Comparison of ENCODE assay signal across 7 cellular contexts in genomic region chr2:218186355-218186766, GRCh38. TPM values are rescaled to one million over a fixed set of nuclear protein-coding genes. Genes with fewer than 3 reads are reported as not detected.
DNase-seq lines count a peak whose midpoint lies in the region; ATAC-seq, FAIRE-seq and TF ChIP-seq lines count a peak whose summit lies in the region.

No MANE protein-coding gene starts in this region.

- no peaks in the 10 kb centered on the region for H3K36me3 Mint-ChIP-seq in activated T-cell treated with anti-CD3 and anti-CD28 coated beads, Interleukin-2, amount 50 U/mL, for 72 hours (ENCODE audit: insufficient read depth in 2 of 2)

- peak; percentile 92 to 94 for ATAC-seq in activated T-cell treated with anti-CD3 and anti-CD28 coated beads, Interleukin-2, amount 50 U/mL, for 72 hours (replicated peaks in 1 of 2)
- ATAC-seq in stimulated activated naive CD8-positive, alpha-beta T cell treated with anti-CD3 and anti-CD28 coated beads, Interleukin-15, amount 100 ng/mL, for 72 hours = peak; percentile 91

- H3K4me1 ChIP-seq in Peyer's patch = peaks cover 0 to 6% (median 0%) of the 10 kb centered on the region in 4 donors

- H3K4me3 Mint-ChIP-seq in activated T-cell treated with anti-CD3 and anti-CD28 coated beads, Interleukin-2, amount 50 U/mL, for 72 hours = no peak overlapping the region
- peak overlapping the region in 1 of 2 donors; percentile 6 for H3K4me3 Mint-ChIP-seq in stimulated activated naive CD8-positive, alpha-beta T cell treated with anti-CD3 and anti-CD28 coated beads, Interleukin-15, amount 100 ng/mL, for 72 hours

- no peaks in the 10 kb centered on the region for H3K9me3 ChIP-seq in Peyer's patch

- peak; percentile 72 to 89 (median 84) for TF ChIP-seq CTCF in Peyer's patch (IDR thresholded peaks at IDR 0.05)

- H3K36me3 ChIP-seq in Peyer's patch = no peaks in the 10 kb centered on the region

- DNase-seq in GM12892 (ENCODE audit: insufficient read length) (peak; percentile 32), KBM-7 (peak; percentile 94), Peyer's patch (peak; percentile 72 to 89 (median 75)), fibroblast of the conjunctiva (ENCODE audit: low read depth) (peak; percentile 44), non-pigmented ciliary epithelial cell (ENCODE audit: low read depth) (peak; percentile 37)
- peak; percentile 68 for DNase-seq in activated T-cell treated with anti-CD3 and anti-CD28 coated beads, Interleukin-2, amount 50 U/mL, for 72 hours
- peak; percentile 64 to 71 for DNase-seq in stimulated activated naive CD8-positive, alpha-beta T cell treated with anti-CD3 and anti-CD28 coated beads, Interleukin-15, amount 100 ng/mL, for 72 hours

- H3K9me3 Mint-ChIP-seq in activated T-cell treated with anti-CD3 and anti-CD28 coated beads, Interleukin-2, amount 50 U/mL, for 72 hours = no peaks in the 10 kb centered on the region
- H3K9me3 Mint-ChIP-seq in stimulated activated naive CD8-positive, alpha-beta T cell treated with anti-CD3 and anti-CD28 coated beads, Interleukin-15, amount 100 ng/mL, for 72 hours = no peaks in the 10 kb centered on the region

- H3K4me3 ChIP-seq in Peyer's patch = no peak overlapping the region

- no peak overlapping the region for H3K27ac Mint-ChIP-seq in activated T-cell treated with anti-CD3 and anti-CD28 coated beads, Interleukin-2, amount 50 U/mL, for 72 hours
- H3K27ac Mint-ChIP-seq in stimulated activated naive CD8-positive, alpha-beta T cell treated with anti-CD3 and anti-CD28 coated beads, Interleukin-15, amount 100 ng/mL, for 72 hours = peak overlapping the region in 1 of 2 donors; percentile 15

- no peaks in the 10 kb centered on the region for H3K27me3 Mint-ChIP-seq in activated T-cell treated with anti-CD3 and anti-CD28 coated beads, Interleukin-2, amount 50 U/mL, for 72 hours (ENCODE audit: low read depth)
- H3K27me3 Mint-ChIP-seq in stimulated activated naive CD8-positive, alpha-beta T cell treated with anti-CD3 and anti-CD28 coated beads, Interleukin-15, amount 100 ng/mL, for 72 hours = no peaks in the 10 kb centered on the region

- peak; percentile 70 for FAIRE-seq in GM12892 (lab: Jason Lieb, UNC)

- H3K4me1 Mint-ChIP-seq in activated T-cell treated with anti-CD3 and anti-CD28 coated beads, Interleukin-2, amount 50 U/mL, for 72 hours (ENCODE audit: low read depth) = peaks cover 8% of the 10 kb centered on the region
- H3K4me1 Mint-ChIP-seq in stimulated activated naive CD8-positive, alpha-beta T cell treated with anti-CD3 and anti-CD28 coated beads, Interleukin-15, amount 100 ng/mL, for 72 hours = peaks cover 7% of the 10 kb centered on the region

- H3K27ac ChIP-seq in Peyer's patch = peak overlapping the region in 1 of 4 donors; percentile 36

- in situ Hi-C loops in KBM-7 (cut with MboI; ENCODE audit: low pct_unique_long_range_greater_than_20kb, low sequenced_read_pairs) = no loop called here

- no peak for TF ChIP-seq POLR2A in GM12892 (IDR thresholded peaks at IDR 0.05; ENCODE audit: low read depth, low read length)
- no peak for TF ChIP-seq POLR2A in Peyer's patch (IDR thresholded peaks at IDR 0.05)

- H3K27me3 ChIP-seq in Peyer's patch = no peaks in the 10 kb centered on the region

RNA-seq across cellular contexts. Expression of gene CXCR1, which starts 19.6 kb away (rescaled TPM):
- polyA plus RNA-seq in GM12892 (2012; ENCODE audit: missing spikeins) = not detected
- total RNA-seq in Peyer's patch = not detected
- total RNA-seq in activated T-cell treated with anti-CD3 and anti-CD28 coated beads, Interleukin-2, amount 50 U/mL, for 72 hours = not detected

RNA-seq across cellular contexts. Expression of gene ARPC2, which starts 30.6 kb away (rescaled TPM):
- polyA plus RNA-seq in GM12892 (2012; ENCODE audit: missing spikeins) = 520 TPM
- total RNA-seq in Peyer's patch = 100 to 1,000 TPM; 210 to 284 (median 246) TPM
- 100 to 1,000 TPM; 517 to 533 TPM for total RNA-seq in activated T-cell treated with anti-CD3 and anti-CD28 coated beads, Interleukin-2, amount 50 U/mL, for 72 hours

Comparison
In these comparisons a context has a peak if more than half of its experiments do, and no peak if none do; other contexts are left out.
1. DNase-seq: peak in every context shown above with its lines; median percentile 94 in KBM-7; 75 in Peyer's patch; 68 in activated T-cell treated with anti-CD3 and anti-CD28 coated beads, Interleukin-2, amount 50 U/mL, for 72 hours; 68 in stimulated activated naive CD8-positive, alpha-beta T cell treated with anti-CD3 and anti-CD28 coated beads, Interleukin-15, amount 100 ng/mL, for 72 hours; 44 in fibroblast of the conjunctiva; 37 in non-pigmented ciliary epithelial cell; 32 in GM12892.